ENCODE assay signal across 13 cellular contexts in genomic region chr2:189837336-189837735, GRCh38.
"Had no signal": no experiment of that assay in that cellular context is flagged by ENCODE, and none has a peak within 500 bp of the region (broad histone marks: within the 10 kb centered on the region; RNA-seq: fewer than 3 reads in every experiment).

No MANE protein-coding gene starts in this region.

- H3K27me3 ChIP-seq: brain microvascular endothelial cell, esophagus muscularis mucosa, sigmoid colon, transverse colon had no signal

- H3K36me3 ChIP-seq: brain microvascular endothelial cell, esophagus muscularis mucosa, sigmoid colon, transverse colon had no signal

- H3K27ac ChIP-seq: esophagus muscularis mucosa, sigmoid colon, transverse colon had no signal

- H3K9me3 ChIP-seq: esophagus muscularis mucosa, sigmoid colon, transverse colon had no signal

- DNase-seq: activated CD4-positive, alpha-beta T cell treated with anti-CD3 and anti-CD28 coated beads, Interleukin-2, amount 50 U/mL, for 1 hour; cerebellar nuclear complex; head of caudate nucleus; left colon; occipital lobe; sigmoid colon; stimulated activated CD4-positive, alpha-beta T cell treated with anti-CD3 and anti-CD28 coated beads, Interleukin-12 subunit alpha, Interleukin-12 subunit beta, amount 100 ng/mL, for 4 hours; stimulated activated naive CD4-positive, alpha-beta T cell; substantia nigra; T-helper 17 cell; transverse colon had no signal

- H3K4me3 ChIP-seq: esophagus muscularis mucosa, sigmoid colon, transverse colon had no signal

- ATAC-seq: left colon, T-helper 17 cell had no signal
